ENCODE assay signal across 22 cellular contexts in the genomic region with DNA sequence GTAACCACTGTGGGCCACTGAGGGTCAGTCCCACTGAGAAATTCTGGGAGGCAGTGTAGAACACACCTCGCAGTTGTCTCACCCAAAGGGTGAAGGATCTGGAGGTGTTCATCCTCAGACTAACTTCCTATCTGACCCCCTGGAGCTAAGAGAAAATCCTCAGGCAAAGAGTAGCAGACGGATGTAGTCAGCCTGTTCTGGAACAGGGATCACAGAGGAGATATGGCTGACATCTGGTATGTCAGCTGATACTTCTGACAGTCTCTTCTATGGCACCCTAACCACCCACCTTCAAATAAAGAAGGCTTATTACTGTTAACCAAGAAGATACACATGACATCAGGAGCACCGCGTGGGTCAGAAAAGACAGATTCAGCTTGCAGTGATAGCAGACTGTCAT.
"Had no signal": no experiment of that assay in that cellular context is flagged by ENCODE, and none has a peak within 500 bp of the region (broad histone marks: within the 10 kb centered on the region; RNA-seq: fewer than 3 reads in every experiment).

No MANE protein-coding gene starts in this region.

- H3K4me1 ChIP-seq: esophagus squamous epithelium, prostate gland, spleen, tibial nerve, upper lobe of left lung had no signal

- H3K4me3 Mint-ChIP-seq: effector memory CD8-positive, alpha-beta T cell; naive thymus-derived CD8-positive, alpha-beta T cell; nephron progenitor cell; stimulated activated memory B cell treated with anti-CD40 and anti-IgM and Interleukin-4, amounts not matched to agents 10 μg/mL and 1 μg/mL and 100 μg/mL, for 72 hours had no signal

- FAIRE-seq: endometrium, frontal cortex, keratinocyte, urothelium cell line had no signal

- H3K36me3 ChIP-seq: esophagus squamous epithelium, prostate gland, spleen, thoracic aorta, tibial nerve, upper lobe of left lung had no signal

- H3K27ac Mint-ChIP-seq: effector memory CD8-positive, alpha-beta T cell; naive thymus-derived CD8-positive, alpha-beta T cell; nephron progenitor cell; stimulated activated memory B cell treated with anti-CD40 and anti-IgM and Interleukin-4, amounts not matched to agents 10 μg/mL and 1 μg/mL and 100 μg/mL, for 72 hours had no signal

- H3K9me3 ChIP-seq: esophagus squamous epithelium, prostate gland, spleen, thoracic aorta, tibial nerve, upper lobe of left lung had no signal

- DNase-seq: cortex of kidney; effector memory CD8-positive, alpha-beta T cell; erythroblast; esophagus squamous epithelium; mammary epithelial cell; naive thymus-derived CD8-positive, alpha-beta T cell; nephron progenitor cell; nucleus accumbens; right cardiac atrium; spleen; stimulated activated CD4-positive, alpha-beta T cell treated with anti-CD3 and anti-CD28 coated beads, Interleukin-4, amount 100 ng/mL, for 4 hours; stimulated activated naive CD8-positive, alpha-beta T cell treated with anti-CD3 and anti-CD28 coated beads, Interleukin-15, Interleukin-2, amounts not matched to agents 100 U/mL and 50 U/mL, for 24 hours; upper lobe of left lung had no signal

- ATAC-seq: effector memory CD8-positive, alpha-beta T cell; naive thymus-derived CD8-positive, alpha-beta T cell; right cardiac atrium; stimulated activated memory B cell treated with anti-CD40 and anti-IgM and Interleukin-4, amounts not matched to agents 10 μg/mL and 1 μg/mL and 100 μg/mL, for 72 hours; stimulated activated naive CD8-positive, alpha-beta T cell treated with anti-CD3 and anti-CD28 coated beads, Interleukin-15, Interleukin-2, amounts not matched to agents 100 U/mL and 50 U/mL, for 24 hours had no signal

- H3K36me3 Mint-ChIP-seq: stimulated activated memory B cell treated with anti-CD40 and anti-IgM and Interleukin-4, amounts not matched to agents 10 μg/mL and 1 μg/mL and 100 μg/mL, for 72 hours had no signal

- H3K27me3 ChIP-seq: tibial nerve, upper lobe of left lung had no signal

- H3K27ac ChIP-seq: esophagus squamous epithelium, prostate gland, skin epidermis, spleen, thoracic aorta, tibial nerve, upper lobe of left lung had no signal

- H3K4me1 Mint-ChIP-seq: naive thymus-derived CD8-positive, alpha-beta T cell; nephron progenitor cell; stimulated activated memory B cell treated with anti-CD40 and anti-IgM and Interleukin-4, amounts not matched to agents 10 μg/mL and 1 μg/mL and 100 μg/mL, for 72 hours had no signal

- H3K9me3 Mint-ChIP-seq: effector memory CD8-positive, alpha-beta T cell; stimulated activated memory B cell treated with anti-CD40 and anti-IgM and Interleukin-4, amounts not matched to agents 10 μg/mL and 1 μg/mL and 100 μg/mL, for 72 hours had no signal

- H3K4me3 ChIP-seq: esophagus squamous epithelium, prostate gland, skin epidermis, spleen, thoracic aorta, tibial nerve, upper lobe of left lung had no signal
